Comparison of ENCODE assay signal across 1 cellular context in the genomic region with DNA sequence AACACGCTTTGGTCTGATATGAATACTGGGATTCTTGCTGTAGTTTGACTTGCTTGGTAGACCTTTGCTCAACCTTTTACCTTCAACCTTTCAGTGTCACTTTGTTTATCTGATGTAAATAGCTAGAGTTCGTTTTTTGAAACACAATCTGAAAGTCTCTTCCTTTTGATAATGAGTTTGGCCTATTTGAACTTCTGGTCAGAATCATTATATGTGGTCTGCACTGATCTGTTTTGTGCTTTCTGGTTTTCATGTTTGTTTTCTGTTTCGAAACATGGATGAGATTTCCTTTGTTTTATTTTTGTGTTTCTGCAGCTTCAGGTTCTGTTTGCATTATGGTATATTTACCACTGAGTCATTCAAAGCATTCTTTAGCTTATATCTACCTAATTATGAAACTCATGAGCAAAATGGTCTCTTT.
TF ChIP-seq lines count a peak whose summit lies in the region.

No MANE protein-coding gene starts in this region.

TF ChIP-seq in HepG2, 621 proteins besides CTCF, POLR2A, EP300 and RAD21 (continued from another document and continues in another):
- TF ChIP-seq, protein P1, sequence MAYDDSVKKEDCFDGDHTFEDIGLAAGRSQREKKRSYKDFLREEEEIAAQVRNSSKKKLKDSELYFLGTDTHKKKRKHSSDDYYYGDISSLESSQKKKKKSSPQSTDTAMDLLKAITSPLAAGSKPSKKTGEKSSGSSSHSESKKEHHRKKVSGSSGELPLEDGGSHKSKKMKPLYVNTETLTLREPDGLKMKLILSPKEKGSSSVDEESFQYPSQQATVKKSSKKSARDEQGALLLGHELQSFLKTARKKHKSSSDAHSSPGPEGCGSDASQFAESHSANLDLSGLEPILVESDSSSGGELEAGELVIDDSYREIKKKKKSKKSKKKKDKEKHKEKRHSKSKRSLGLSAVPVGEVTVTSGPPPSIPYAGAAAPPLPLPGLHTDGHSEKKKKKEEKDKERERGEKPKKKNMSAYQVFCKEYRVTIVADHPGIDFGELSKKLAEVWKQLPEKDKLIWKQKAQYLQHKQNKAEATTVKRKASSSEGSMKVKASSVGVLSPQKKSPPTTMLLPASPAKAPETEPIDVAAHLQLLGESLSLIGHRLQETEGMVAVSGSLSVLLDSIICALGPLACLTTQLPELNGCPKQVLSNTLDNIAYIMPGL (CRISPR knock-in tag; IDR thresholded peaks at IDR 0.05; ENCODE audit: borderline replicate concordance in 1 of 2, low read depth in 1 of 2): no peak
- TF ChIP-seq ZGPAT (CRISPR knock-in tag; IDR thresholded peaks at IDR 0.05): no peak
- TF ChIP-seq STAT5B (CRISPR knock-in tag; IDR thresholded peaks at IDR 0.05): no peak
- no peak for TF ChIP-seq ZBTB8A (CRISPR knock-in tag; IDR thresholded peaks at IDR 0.05; ENCODE audit: borderline replicate concordance, low read depth)
- TF ChIP-seq, protein P2, sequence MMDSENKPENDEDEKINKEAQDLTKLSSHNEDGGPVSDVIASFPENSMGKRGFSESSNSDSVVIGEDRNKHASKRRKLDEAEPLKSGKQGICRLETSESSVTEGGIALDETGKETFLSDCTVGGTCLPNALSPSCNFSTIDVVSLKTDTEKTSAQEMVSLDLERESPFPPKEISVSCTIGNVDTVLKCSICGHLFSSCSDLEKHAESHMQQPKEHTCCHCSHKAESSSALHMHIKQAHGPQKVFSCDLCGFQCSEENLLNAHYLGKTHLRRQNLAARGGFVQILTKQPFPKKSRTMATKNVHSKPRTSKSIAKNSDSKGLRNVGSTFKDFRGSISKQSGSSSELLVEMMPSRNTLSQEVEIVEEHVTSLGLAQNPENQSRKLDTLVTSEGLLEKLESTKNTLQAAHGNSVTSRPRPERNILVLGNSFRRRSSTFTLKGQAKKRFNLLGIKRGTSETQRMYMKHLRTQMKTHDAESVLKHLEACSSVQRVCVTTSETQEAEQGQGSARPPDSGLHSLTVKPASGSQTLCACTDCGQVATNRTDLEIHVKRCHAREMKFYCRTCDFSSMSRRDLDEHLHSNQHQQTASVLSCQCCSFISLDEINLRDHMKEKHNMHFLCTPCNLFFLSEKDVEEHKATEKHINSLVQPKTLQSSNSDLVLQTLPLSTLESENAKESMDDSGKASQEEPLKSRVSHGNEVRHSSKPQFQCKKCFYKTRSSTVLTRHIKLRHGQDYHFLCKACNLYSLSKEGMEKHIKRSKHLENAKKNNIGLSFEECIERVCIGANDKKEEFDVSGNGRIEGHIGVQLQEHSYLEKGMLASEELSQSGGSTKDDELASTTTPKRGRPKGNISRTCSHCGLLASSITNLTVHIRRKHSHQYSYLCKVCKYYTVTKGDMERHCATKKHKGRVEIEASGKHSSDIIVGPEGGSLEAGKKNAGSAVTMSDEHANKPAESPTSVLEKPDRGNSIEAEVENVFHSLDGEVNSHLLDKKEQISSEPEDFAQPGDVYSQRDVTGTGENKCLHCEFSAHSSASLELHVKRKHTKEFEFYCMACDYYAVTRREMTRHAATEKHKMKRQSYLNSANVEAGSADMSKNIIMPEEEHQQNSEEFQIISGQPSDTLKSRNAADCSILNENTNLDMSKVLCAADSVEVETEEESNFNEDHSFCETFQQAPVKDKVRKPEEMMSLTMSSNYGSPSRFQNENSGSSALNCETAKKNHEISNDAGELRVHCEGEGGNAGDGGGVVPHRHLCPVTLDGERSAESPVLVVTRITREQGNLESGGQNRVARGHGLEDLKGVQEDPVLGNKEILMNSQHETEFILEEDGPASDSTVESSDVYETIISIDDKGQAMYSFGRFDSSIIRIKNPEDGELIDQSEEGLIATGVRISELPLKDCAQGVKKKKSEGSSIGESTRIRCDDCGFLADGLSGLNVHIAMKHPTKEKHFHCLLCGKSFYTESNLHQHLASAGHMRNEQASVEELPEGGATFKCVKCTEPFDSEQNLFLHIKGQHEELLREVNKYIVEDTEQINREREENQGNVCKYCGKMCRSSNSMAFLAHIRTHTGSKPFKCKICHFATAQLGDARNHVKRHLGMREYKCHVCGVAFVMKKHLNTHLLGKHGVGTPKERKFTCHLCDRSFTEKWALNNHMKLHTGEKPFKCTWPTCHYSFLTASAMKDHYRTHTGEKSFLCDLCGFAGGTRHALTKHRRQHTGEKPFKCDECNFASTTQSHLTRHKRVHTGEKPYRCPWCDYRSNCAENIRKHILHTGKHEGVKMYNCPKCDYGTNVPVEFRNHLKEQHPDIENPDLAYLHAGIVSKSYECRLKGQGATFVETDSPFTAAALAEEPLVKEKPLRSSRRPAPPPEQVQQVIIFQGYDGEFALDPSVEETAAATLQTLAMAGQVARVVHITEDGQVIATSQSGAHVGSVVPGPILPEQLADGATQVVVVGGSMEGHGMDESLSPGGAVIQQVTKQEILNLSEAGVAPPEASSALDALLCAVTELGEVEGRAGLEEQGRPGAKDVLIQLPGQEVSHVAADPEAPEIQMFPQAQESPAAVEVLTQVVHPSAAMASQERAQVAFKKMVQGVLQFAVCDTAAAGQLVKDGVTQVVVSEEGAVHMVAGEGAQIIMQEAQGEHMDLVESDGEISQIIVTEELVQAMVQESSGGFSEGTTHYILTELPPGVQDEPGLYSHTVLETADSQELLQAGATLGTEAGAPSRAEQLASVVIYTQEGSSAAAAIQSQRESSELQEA (CRISPR knock-in tag; IDR thresholded peaks at IDR 0.05; ENCODE audit: not compliant biosample characterization): no peak
- TF ChIP-seq SP1 (IDR thresholded peaks at IDR 0.05): no peak
- TF ChIP-seq SP1 (CRISPR knock-in tag; IDR thresholded peaks at IDR 0.05): no peak
- peak; percentile 57 for TF ChIP-seq RARA (CRISPR knock-in tag; IDR thresholded peaks at IDR 0.05)
- TF ChIP-seq ZSCAN21 (CRISPR knock-in tag; IDR thresholded peaks at IDR 0.05; ENCODE audit: borderline replicate concordance): no peak
- TF ChIP-seq HNF4A (CRISPR knock-in tag; IDR thresholded peaks at IDR 0.05): 0 out of 2 replicates have a peak, but pooled peaks have one; percentile 9
- TF ChIP-seq POGK (CRISPR knock-in tag; conservative IDR thresholded peaks at IDR 0.05): no peak
- TF ChIP-seq, protein P3, sequence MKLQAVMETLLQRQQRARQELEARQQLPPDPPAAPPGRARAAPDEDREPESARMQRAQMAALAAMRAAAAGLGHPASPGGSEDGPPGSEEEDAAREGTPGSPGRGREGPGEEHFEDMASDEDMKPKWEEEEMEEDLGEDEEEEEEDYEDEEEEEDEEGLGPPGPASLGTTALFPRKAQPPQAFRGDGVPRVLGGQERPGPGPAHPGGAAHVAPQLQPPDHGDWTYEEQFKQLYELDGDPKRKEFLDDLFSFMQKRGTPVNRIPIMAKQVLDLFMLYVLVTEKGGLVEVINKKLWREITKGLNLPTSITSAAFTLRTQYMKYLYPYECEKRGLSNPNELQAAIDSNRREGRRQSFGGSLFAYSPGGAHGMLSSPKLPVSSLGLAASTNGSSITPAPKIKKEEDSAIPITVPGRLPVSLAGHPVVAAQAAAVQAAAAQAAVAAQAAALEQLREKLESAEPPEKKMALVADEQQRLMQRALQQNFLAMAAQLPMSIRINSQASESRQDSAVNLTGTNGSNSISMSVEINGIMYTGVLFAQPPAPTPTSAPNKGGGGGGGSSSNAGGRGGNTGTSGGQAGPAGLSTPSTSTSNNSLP (IDR thresholded peaks at IDR 0.05; ENCODE audit: low read depth, low read length): no peak
- TF ChIP-seq ZFP91 (CRISPR knock-in tag; IDR thresholded peaks at IDR 0.05; ENCODE audit: borderline replicate concordance): no peak
- no peak for TF ChIP-seq ZNF605 (CRISPR knock-in tag; IDR thresholded peaks at IDR 0.05)
- no peak for TF ChIP-seq ATF7 (IDR thresholded peaks at IDR 0.05)
- no peak for TF ChIP-seq ATF7 (CRISPR knock-in tag; IDR thresholded peaks at IDR 0.05)
- TF ChIP-seq ZNF225 (CRISPR knock-in tag; IDR thresholded peaks at IDR 0.05): no peak
- peak in 1 of 2 experiments; percentile 25; a peak in 1 of 4 replicates for TF ChIP-seq NR2F1 (CRISPR knock-in tag; IDR thresholded peaks at IDR 0.05)
- TF ChIP-seq, protein P4, sequence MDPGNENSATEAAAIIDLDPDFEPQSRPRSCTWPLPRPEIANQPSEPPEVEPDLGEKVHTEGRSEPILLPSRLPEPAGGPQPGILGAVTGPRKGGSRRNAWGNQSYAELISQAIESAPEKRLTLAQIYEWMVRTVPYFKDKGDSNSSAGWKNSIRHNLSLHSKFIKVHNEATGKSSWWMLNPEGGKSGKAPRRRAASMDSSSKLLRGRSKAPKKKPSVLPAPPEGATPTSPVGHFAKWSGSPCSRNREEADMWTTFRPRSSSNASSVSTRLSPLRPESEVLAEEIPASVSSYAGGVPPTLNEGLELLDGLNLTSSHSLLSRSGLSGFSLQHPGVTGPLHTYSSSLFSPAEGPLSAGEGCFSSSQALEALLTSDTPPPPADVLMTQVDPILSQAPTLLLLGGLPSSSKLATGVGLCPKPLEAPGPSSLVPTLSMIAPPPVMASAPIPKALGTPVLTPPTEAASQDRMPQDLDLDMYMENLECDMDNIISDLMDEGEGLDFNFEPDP (CRISPR knock-in tag; conservative IDR thresholded peaks at IDR 0.05): no peak
- TF ChIP-seq NR2C2 (CRISPR knock-in tag; IDR thresholded peaks at IDR 0.05; ENCODE audit: borderline replicate concordance): peak; percentile 87
- TF ChIP-seq, protein P5, sequence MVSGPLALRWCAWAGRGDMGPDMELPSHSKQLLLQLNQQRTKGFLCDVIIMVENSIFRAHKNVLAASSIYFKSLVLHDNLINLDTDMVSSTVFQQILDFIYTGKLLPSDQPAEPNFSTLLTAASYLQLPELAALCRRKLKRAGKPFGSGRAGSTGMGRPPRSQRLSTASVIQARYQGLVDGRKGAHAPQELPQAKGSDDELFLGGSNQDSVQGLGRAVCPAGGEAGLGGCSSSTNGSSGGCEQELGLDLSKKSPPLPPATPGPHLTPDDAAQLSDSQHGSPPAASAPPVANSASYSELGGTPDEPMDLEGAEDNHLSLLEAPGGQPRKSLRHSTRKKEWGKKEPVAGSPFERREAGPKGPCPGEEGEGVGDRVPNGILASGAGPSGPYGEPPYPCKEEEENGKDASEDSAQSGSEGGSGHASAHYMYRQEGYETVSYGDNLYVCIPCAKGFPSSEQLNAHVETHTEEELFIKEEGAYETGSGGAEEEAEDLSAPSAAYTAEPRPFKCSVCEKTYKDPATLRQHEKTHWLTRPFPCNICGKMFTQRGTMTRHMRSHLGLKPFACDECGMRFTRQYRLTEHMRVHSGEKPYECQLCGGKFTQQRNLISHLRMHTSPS (CRISPR knock-in tag; IDR thresholded peaks at IDR 0.05; ENCODE audit: low read depth): no peak
- no peak for TF ChIP-seq GLI4 (CRISPR knock-in tag; IDR thresholded peaks at IDR 0.05; ENCODE audit: borderline replicate concordance)
- no peak for TF ChIP-seq TEAD3 (CRISPR knock-in tag; optimal IDR thresholded peaks at IDR 0.05; ENCODE audit: borderline replicate concordance)
- 0 out of 2 replicates have a peak, but pooled peaks have one; percentile 31 for TF ChIP-seq TCF7 (IDR thresholded peaks at IDR 0.05; ENCODE audit: low read depth)
- no peak for TF ChIP-seq SRSF1 (optimal IDR thresholded peaks at IDR 0.05; ENCODE audit: low read depth, low read length)
- no peak for TF ChIP-seq SOX6 (IDR thresholded peaks at IDR 0.05)
- TF ChIP-seq SOX6 (CRISPR knock-in tag; IDR thresholded peaks at IDR 0.05): peak; percentile 80
- TF ChIP-seq PAXIP1 (CRISPR knock-in tag; conservative IDR thresholded peaks at IDR 0.05): peak; percentile 48; the same call in 1 of the 2 replicates
